In the genomic region with DNA sequence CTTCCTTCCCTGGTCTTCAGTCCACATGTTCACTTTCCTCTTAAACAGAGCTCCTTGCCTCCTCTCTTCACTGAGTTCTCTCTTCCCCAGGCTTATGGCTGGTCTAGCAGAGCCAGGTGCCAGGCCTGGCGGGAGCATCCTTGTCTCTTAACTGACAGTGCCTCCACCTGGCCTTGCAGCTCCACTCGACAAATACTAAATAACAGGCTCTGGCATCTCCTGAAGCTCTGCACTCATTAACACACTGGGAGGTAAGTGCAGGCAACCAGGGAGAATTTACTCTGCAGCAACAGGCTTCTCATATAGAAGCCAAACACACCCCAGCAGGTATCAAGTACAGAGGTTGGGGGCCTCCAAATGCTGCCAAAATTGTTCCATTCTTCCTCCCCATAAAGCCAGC, we compare ENCODE assay signal across 19 cellular contexts.
DNase-seq lines count a peak whose midpoint lies in the region; ATAC-seq, FAIRE-seq and TF ChIP-seq lines count a peak whose summit lies in the region.
"Had no signal": no experiment of that assay in that cellular context is flagged by ENCODE, and none has a peak within 500 bp of the region (broad histone marks: within the 10 kb centered on the region; RNA-seq: fewer than 3 reads in every experiment).

No MANE protein-coding gene starts in this region.

- no peak overlapping the region for H2BK15ac ChIP-seq in H1 (ENCODE audit: low read length)

- no peak overlapping the region for H3K4ac ChIP-seq in H1 (replicated peaks; ENCODE audit: insufficient read length, low read depth, low read length)

- no peak overlapping the region for H2BK120ac ChIP-seq in H1 (replicated peaks; ENCODE audit: low read depth, low read length)

- H3K14ac ChIP-seq in H1 (ENCODE audit: insufficient read length), result no peak overlapping the region

- no peaks in the 10 kb centered on the region for H4K20me1 ChIP-seq in H1 (replicated peaks in 1 of 2; ENCODE audit: control insufficient read depth in 1 of 2, insufficient read depth in 2 of 2, low read length in 2 of 2)

- H3K4me3 Mint-ChIP-seq in T-helper 2 cell treated with Interferon-gamma antibody and Interleukin-4, amounts not matched to agents 5 μg/mL and 100 μg/mL, for 36 hours, result no peak overlapping the region
- H3K4me3 Mint-ChIP-seq: activated CD4-positive, alpha-beta T cell treated with anti-CD3 and anti-CD28 coated beads, Interleukin-2, amount 10 ng/mL, durations not matched to agents 7 days and 5 days; stimulated activated naive CD8-positive, alpha-beta T cell treated with anti-CD3 and anti-CD28 coated beads, Interleukin-15, Interleukin-2, amounts not matched to agents 100 ng/mL and 50 ng/mL, for 24 hours had no signal

- no peak overlapping the region for H3K9ac ChIP-seq in H1 (replicated peaks in 1 of 4; ENCODE audit: extremely low read depth in 1 of 4, low read depth in 3 of 4, low read length in 3 of 4)

- no peaks in the 10 kb centered on the region for H3K36me3 Mint-ChIP-seq in T-helper 2 cell treated with Interferon-gamma antibody and Interleukin-4, amounts not matched to agents 5 μg/mL and 100 μg/mL, for 36 hours (ENCODE audit: low read depth)

- H3K79me1 ChIP-seq in H1 (ENCODE audit: low read depth, low read length), result no peaks in the 10 kb centered on the region

- no peak overlapping the region for H3K27ac ChIP-seq in H1 (ENCODE audit: low read depth, low read length)
- H3K27ac ChIP-seq in tibial nerve, result no peak overlapping the region
- H3K27ac ChIP-seq: right lobe of liver had no signal

- no peaks in the 10 kb centered on the region for H3K4me1 ChIP-seq in H1 (replicated peaks in 1 of 4; ENCODE audit: control insufficient read depth in 3 of 4, insufficient read depth in 4 of 4, low read length in 3 of 4)
- peaks cover 0 to 3% (median 0%) of the 10 kb centered on the region in 4 donors for H3K4me1 ChIP-seq in tibial nerve
- H3K4me1 ChIP-seq: right lobe of liver had no signal

- FAIRE-seq in H1 (lab: Jason Lieb, UNC), result no peak
- FAIRE-seq: RCC 7860 had no signal

- no peak for ATAC-seq in HG03039 (IDR thresholded peaks at IDR 0.05; ENCODE audit: unreplicated experiment)
- ATAC-seq: right lobe of liver had no signal

- H3K4me3 ChIP-seq in H1 (ENCODE audit: extremely low read depth in 1 of 4, insufficient read depth in 2 of 4, low read depth in 3 of 4, low read length in 4 of 4), result no peak overlapping the region
- H3K4me3 ChIP-seq in tibial nerve, result no peak overlapping the region
- H3K4me3 ChIP-seq: lung, right lobe of liver had no signal

- H3K79me2 ChIP-seq in H1 (ENCODE audit: control insufficient read depth in 1 of 2, insufficient read depth in 2 of 2, low read length in 2 of 2), result no peaks in the 10 kb centered on the region

- TF ChIP-seq CTCF in H1 (IDR thresholded peaks at IDR 0.05; ENCODE audit: control extremely low read depth in 1 of 3, insufficient read depth in 1 of 3, low read depth in 1 of 3, low read length in 3 of 3), result peak; percentile 28 to 39 (median 35); a peak in 3 of 4 replicates
- no peak for TF ChIP-seq CTCF in tibial nerve (IDR thresholded peaks at IDR 0.05)

- no peak overlapping the region for H4K8ac ChIP-seq in H1 (ENCODE audit: extremely low read depth, insufficient read depth, low read length)

- H3K18ac ChIP-seq in H1 (ENCODE audit: extremely low read depth, low read length), result no peak overlapping the region

- H3K27me3 ChIP-seq in H1 (replicated peaks in 1 of 4; ENCODE audit: control insufficient read depth in 3 of 4, extremely low read depth in 1 of 4, insufficient read depth in 3 of 4, low read length in 3 of 4) (no peaks in the 10 kb centered on the region; a peak in 1 of 7 replicates), tibial nerve (no peaks in the 10 kb centered on the region)
- H3K27me3 ChIP-seq: right lobe of liver had no signal

- no peak overlapping the region for H2BK20ac ChIP-seq in H1 (ENCODE audit: low read length)

- no peak overlapping the region for H3K56ac ChIP-seq in H1 (replicated peaks; ENCODE audit: insufficient read length, low read depth, low read length)

- no peak overlapping the region for H3K23ac ChIP-seq in H1 (ENCODE audit: insufficient read length)

- DNase-seq in COLO668 (lab: John Stamatoyannopoulos, UW; ENCODE audit: unreplicated experiment), result peak; percentile 42
- DNase-seq in NCI-H1092 treated with DMSO at 0.1 percent for 48 hours (lab: John Stamatoyannopoulos, UW), result peak; percentile 89
- peak; percentile 9 for DNase-seq in NCI-H2196 (lab: John Stamatoyannopoulos, UW; ENCODE audit: unreplicated experiment)
- no peak for DNase-seq in H1 (ENCODE audit: low read depth in 1 of 2, low spot score in 2 of 2)
- DNase-seq in tibial nerve (ENCODE audit: low spot score in 2 of 2), result no peak
- no peak for DNase-seq in T-helper 2 cell treated with Interferon-gamma antibody and Interleukin-4, amounts not matched to agents 5 μg/mL and 100 μg/mL, for 36 hours (ENCODE audit: low spot score)
- no peak for DNase-seq in activated T-cell treated with anti-CD3 and anti-CD28 coated beads, Interleukin-2, amount 50 U/mL, for 1 hour
- DNase-seq: activated CD4-positive, alpha-beta T cell treated with anti-CD3 and anti-CD28 coated beads, Interleukin-2, amount 10 ng/mL, durations not matched to agents 7 days and 5 days; activated naive CD4-positive, alpha-beta T cell treated with Interleukin-2 at 50 U/mL for 16 hours; aorta; H9; NCI-H1048; NK-92 treated with Interleukin-12 subunit alpha and Interleukin-12 subunit beta, amount 100 ng/mL, for 24 hours; SW 1271 had no signal

- POLR2A ChIA-PET in H1 (lab: Charles Lee; ENCODE audit: partially characterized antibody), result no interaction called here

- H2BK12ac ChIP-seq in H1 (ENCODE audit: low read depth, low read length), result no peak overlapping the region

- CTCF ChIA-PET in H1 (lab: Charles Lee; ENCODE audit: partially characterized antibody), result interaction anchor here (0.6 to 3.1 kb wide), 15 partner anchors 11 to 99 kb away, joined by 3 to 21 read pairs (median 5); no protein-coding TSS in a partner anchor

- H3K4me2 ChIP-seq in H1 (ENCODE audit: insufficient read depth in 1 of 2, low read depth in 2 of 2, low read length in 2 of 2), result no peak overlapping the region

- 77% methylated on average over 2 of the region's 2 CpGs; no CpG with 5 or more reads in 1 of the 2 experiments for WGBS in H1 (ENCODE audit: extremely low coverage in 1 of 2, insufficient coverage in 1 of 2, insufficient read length in 1 of 2, insufficient replicate concordance in 2 of 2, low coverage in 1 of 2, low lambda C conversion rate in 2 of 2, missing lambda C conversion rate in 1 of 2), 2 experiments
- WGBS in tibial nerve, 2 donors, result 90 to 93% methylated on average over 2 of the region's 2 CpGs

- no peak overlapping the region for H2AK5ac ChIP-seq in H1 (ENCODE audit: low read depth, low read length)

- H3K36me3 ChIP-seq in H1 (ENCODE audit: control insufficient read depth in 2 of 4, insufficient read depth in 4 of 4, low read length in 3 of 4) (no peaks in the 10 kb centered on the region), tibial nerve (no peaks in the 10 kb centered on the region)
- H3K36me3 ChIP-seq: right lobe of liver had no signal

- H3K23me2 ChIP-seq in H1 (ENCODE audit: low read depth, low read length), result no peaks in the 10 kb centered on the region

- peak; percentile 63 to 64 for TF ChIP-seq RAD21 in H1 (IDR thresholded peaks at IDR 0.05 in 1 of 2, conservative IDR thresholded peaks at IDR 0.05 in 1 of 2; ENCODE audit: low read depth in 2 of 2, low read length in 2 of 2)

- no peak overlapping the region for H2AFZ ChIP-seq in H1 (ENCODE audit: low read length)

- H3K9me3 ChIP-seq in H1 (ENCODE audit: insufficient read depth in 2 of 2, low read depth in 1 of 2, low read length in 1 of 2) (no peaks in the 10 kb centered on the region), tibial nerve (peaks cover 0 to 3% (median 0%) of the 10 kb centered on the region in 4 donors)
- H3K9me3 ChIP-seq: right lobe of liver had no signal

- H3K27me3 Mint-ChIP-seq in T-helper 2 cell treated with Interferon-gamma antibody and Interleukin-4, amounts not matched to agents 5 μg/mL and 100 μg/mL, for 36 hours (ENCODE audit: low read depth), result no peaks in the 10 kb centered on the region
- H3K27me3 Mint-ChIP-seq: activated CD4-positive, alpha-beta T cell treated with anti-CD3 and anti-CD28 coated beads, Interleukin-2, amount 10 ng/mL, durations not matched to agents 7 days and 5 days had no signal

- TF ChIP-seq EP300 in H1 (IDR thresholded peaks at IDR 0.05; ENCODE audit: borderline replicate concordance in 1 of 2, low read depth in 2 of 2, low read length in 2 of 2) (no peak), tibial nerve (IDR thresholded peaks at IDR 0.05) (no peak)

- no peaks in the 10 kb centered on the region for H3K9me3 Mint-ChIP-seq in T-helper 2 cell treated with Interferon-gamma antibody and Interleukin-4, amounts not matched to agents 5 μg/mL and 100 μg/mL, for 36 hours
- H3K9me3 Mint-ChIP-seq: activated CD4-positive, alpha-beta T cell treated with anti-CD3 and anti-CD28 coated beads, Interleukin-2, amount 10 ng/mL, durations not matched to agents 7 days and 5 days; H9; stimulated activated naive CD8-positive, alpha-beta T cell treated with anti-CD3 and anti-CD28 coated beads, Interleukin-15, Interleukin-2, amounts not matched to agents 100 ng/mL and 50 ng/mL, for 24 hours had no signal

- no peak overlapping the region for H3K27ac Mint-ChIP-seq in T-helper 2 cell treated with Interferon-gamma antibody and Interleukin-4, amounts not matched to agents 5 μg/mL and 100 μg/mL, for 36 hours
- H3K27ac Mint-ChIP-seq: activated CD4-positive, alpha-beta T cell treated with anti-CD3 and anti-CD28 coated beads, Interleukin-2, amount 10 ng/mL, durations not matched to agents 7 days and 5 days; stimulated activated naive CD8-positive, alpha-beta T cell treated with anti-CD3 and anti-CD28 coated beads, Interleukin-15, Interleukin-2, amounts not matched to agents 100 ng/mL and 50 ng/mL, for 24 hours had no signal

- no peak overlapping the region for H4K5ac ChIP-seq in H1 (ENCODE audit: insufficient read length, low read depth, low read length)

- H4K91ac ChIP-seq in H1 (replicated peaks; ENCODE audit: insufficient read length, low read length), result no peak overlapping the region

- H2BK5ac ChIP-seq in H1 (ENCODE audit: low read depth, low read length), result no peak overlapping the region

- H3K4me1 Mint-ChIP-seq in T-helper 2 cell treated with Interferon-gamma antibody and Interleukin-4, amounts not matched to agents 5 μg/mL and 100 μg/mL, for 36 hours (ENCODE audit: low read depth), result no peaks in the 10 kb centered on the region
- H3K4me1 Mint-ChIP-seq: activated CD4-positive, alpha-beta T cell treated with anti-CD3 and anti-CD28 coated beads, Interleukin-2, amount 10 ng/mL, durations not matched to agents 7 days and 5 days; H9 had no signal

- no peak for TF ChIP-seq POLR2A in H1 (IDR thresholded peaks at IDR 0.05; ENCODE audit: control extremely low read depth in 1 of 2, low read depth in 2 of 2, low read length in 2 of 2)
- TF ChIP-seq POLR2A in tibial nerve (IDR thresholded peaks at IDR 0.05), result no peak

TF ChIP-seq in H1, 55 proteins besides CTCF, POLR2A, EP300 and RAD21 (continues in another document):
- no peak for TF ChIP-seq HDAC6 (IDR thresholded peaks at IDR 0.05; ENCODE audit: low read depth, low read length)
- no peak for TF ChIP-seq SUZ12 (IDR thresholded peaks at IDR 0.05; ENCODE audit: low read length)
- TF ChIP-seq SIN3A (conservative IDR thresholded peaks at IDR 0.05 in 1 of 2, IDR thresholded peaks at IDR 0.05 in 1 of 2; ENCODE audit: low read depth in 1 of 2, low read length in 2 of 2), result no peak

Comparison
In these comparisons a context has a peak if more than half of its experiments do, and no peak if none do; other contexts are left out.
1. DNase-seq: peak in COLO668 (single experiment), NCI-H1092 treated with DMSO at 0.1 percent for 48 hours (single experiment) and NCI-H2196 (single experiment); none in H1 (0 of 2), tibial nerve (0 of 2), T-helper 2 cell treated with Interferon-gamma antibody and Interleukin-4, amounts not matched to agents 5 μg/mL and 100 μg/mL, for 36 hours (single experiment) and activated T-cell treated with anti-CD3 and anti-CD28 coated beads, Interleukin-2, amount 50 U/mL, for 1 hour (single experiment).
2. CTCF ChIP-seq: peak in H1 (3 of 3); none in tibial nerve (0 of 5).